Comparison of ENCODE assay signal across 10 cellular contexts in genomic region chr19:29576761-29577661, GRCh38. TPM values are rescaled to one million over a fixed set of nuclear protein-coding genes. Genes with fewer than 3 reads are reported as not detected.
DNase-seq lines count a peak whose midpoint lies in the region; ATAC-seq and TF ChIP-seq lines count a peak whose summit lies in the region.
"Had no signal": no experiment of that assay in that cellular context is flagged by ENCODE, and none has a peak within 500 bp of the region (broad histone marks: within the 10 kb centered on the region; RNA-seq: fewer than 3 reads in every experiment).

No MANE protein-coding gene starts in this region.

- POLR2A ChIA-PET in HEK293T (lab: Yijun Ruan, JAX), result no interaction called here

- peaks cover 0 to 5% (median 0%) of the 10 kb centered on the region in 11 experiments; a peak in 3 of 22 replicates for H3K9me3 ChIP-seq in BLaER1 treated with 17β-estradiol and CSF1 and Interleukin-3, amounts not matched to agents 10 nM and 100 nM (replicated peaks in 1 of 11)
- H3K9me3 ChIP-seq in psoas muscle, result no peaks in the 10 kb centered on the region
- H3K9me3 ChIP-seq: HAP-1 had no signal

- H3K4me1 ChIP-seq in BLaER1 treated with 17β-estradiol and CSF1 and Interleukin-3, amounts not matched to agents 10 nM and 100 nM, result peaks cover 9 to 32% (median 16%) of the 10 kb centered on the region in 10 experiments
- no peaks in the 10 kb centered on the region for H3K4me1 ChIP-seq in psoas muscle
- H3K4me1 ChIP-seq: HAP-1 had no signal

- no peaks in the 10 kb centered on the region for H3K36me3 ChIP-seq in BLaER1 treated with 17β-estradiol and CSF1 and Interleukin-3, amounts not matched to agents 10 nM and 100 nM
- H3K36me3 ChIP-seq in psoas muscle (ENCODE audit: insufficient read depth in 1 of 2, low read depth in 1 of 2), result no peaks in the 10 kb centered on the region
- H3K36me3 ChIP-seq: HAP-1 had no signal

- intact Hi-C loops in psoas muscle (cut with DNase I), result no loop called here

- DNase-seq in NB4 (ENCODE audit: low read depth), result peak; percentile 12
- peak; percentile 65 for DNase-seq in glomerular visceral epithelial cell (ENCODE audit: extremely low spot score)
- DNase-seq in NCI-H2029 treated with DMSO at 0.1 percent for 48 hours (lab: John Stamatoyannopoulos, UW), result no peak
- no peak for DNase-seq in cerebellar cortex (ENCODE audit: low spot score)
- DNase-seq in psoas muscle, result no peak
- DNase-seq in HEK293T (ENCODE audit: extremely low spot score), result no peak

- peak overlapping the region; percentile 38 to 88 (median 55) for H3K4me2 ChIP-seq in BLaER1 treated with 17β-estradiol and CSF1 and Interleukin-3, amounts not matched to agents 10 nM and 100 nM

- H3K27me3 ChIP-seq in BLaER1 treated with 17β-estradiol and CSF1 and Interleukin-3, amounts not matched to agents 10 nM and 100 nM, result peaks cover 0 to 10% (median 0%) of the 10 kb centered on the region in 11 experiments; a peak in 4 of 22 replicates
- peaks cover 0 to 53% (median 14%) of the 10 kb centered on the region in 3 donors for H3K27me3 ChIP-seq in psoas muscle (ENCODE audit: insufficient read depth in 3 of 3, low read length in 2 of 3)

- WGBS in psoas muscle, 3 donors, result 51 to 56% (median 52%) methylated on average over 15 to 16 of the region's 16 CpGs

- H4K20me1 ChIP-seq in BLaER1 treated with 17β-estradiol and CSF1 and Interleukin-3, amounts not matched to agents 10 nM and 100 nM, result peaks cover 0 to 6% (median 0%) of the 10 kb centered on the region in 11 experiments; a peak in 1 of 22 replicates

- TF ChIP-seq POLR2A in NB4 (IDR thresholded peaks at IDR 0.05; ENCODE audit: extremely low read depth, insufficient read length), result no peak

- CTCF ChIA-PET in HEK293T (lab: Yijun Ruan, JAX), result interaction anchor here (0.5 kb wide), 1 partner anchor 428 kb away, joined by 5 read pairs; no protein-coding TSS in a partner anchor

- TF ChIP-seq CTCF in NB4 (IDR thresholded peaks at IDR 0.05; ENCODE audit: low read depth, low read length), result no peak
- TF ChIP-seq CTCF in psoas muscle (IDR thresholded peaks at IDR 0.05), result no peak

- ATAC-seq in GM21360 (IDR thresholded peaks at IDR 0.05; ENCODE audit: unreplicated experiment), result peak; percentile 72
- ATAC-seq in psoas muscle, result no peak

- peak overlapping the region in 3 of 11 experiments; percentile 0 to 49 (median 26); a peak in 3 of 22 replicates for H3K27ac ChIP-seq in BLaER1 treated with 17β-estradiol and CSF1 and Interleukin-3, amounts not matched to agents 10 nM and 100 nM
- no peak overlapping the region for H3K27ac ChIP-seq in psoas muscle

- H3K9ac ChIP-seq in BLaER1 treated with 17β-estradiol and CSF1 and Interleukin-3, amounts not matched to agents 10 nM and 100 nM, result no peak overlapping the region

- H3K4me3 ChIP-seq in BLaER1 treated with 17β-estradiol and CSF1 and Interleukin-3, amounts not matched to agents 10 nM and 100 nM, result no peak overlapping the region
- no peak overlapping the region for H3K4me3 ChIP-seq in NB4 (ENCODE audit: low read depth, low read length)
- H3K4me3 ChIP-seq in psoas muscle, result no peak overlapping the region
- H3K4me3 ChIP-seq: HAP-1 had no signal

TF ChIP-seq in HEK293T, 16 proteins besides CTCF, POLR2A, EP300 and RAD21:
- TF ChIP-seq FOXM1 (IDR thresholded peaks at IDR 0.05; ENCODE audit: borderline replicate concordance), result no peak
- no peak for TF ChIP-seq ELF4 (IDR thresholded peaks at IDR 0.05)
- no peak for TF ChIP-seq PKNOX1 (IDR thresholded peaks at IDR 0.05)
- no peak for TF ChIP-seq LEF1 (IDR thresholded peaks at IDR 0.05; ENCODE audit: borderline replicate concordance)
- no peak for TF ChIP-seq HDGF (IDR thresholded peaks at IDR 0.05; ENCODE audit: borderline replicate concordance)
- TF ChIP-seq SUZ12 (IDR thresholded peaks at IDR 0.05), result no peak
TF ChIP-seq in HEK293T: peak in this region for 0.

RNA-seq across cellular contexts. Expression of gene POP4, which starts 29.1 kb away (rescaled TPM):
- 10 to 100 TPM; 45.3 to 70.3 (median 47.9) TPM for total RNA-seq in psoas muscle
- polyA plus RNA-seq in psoas muscle, result 100 to 1,000 TPM in 1 of 3 donors, 10 to 100 TPM in 2; 63.9 to 144 (median 97.3) TPM

RNA-seq across cellular contexts. Expression of gene VSTM2B, which starts 51.2 kb away (rescaled TPM):
- total RNA-seq in psoas muscle, result not detected
- polyA plus RNA-seq in psoas muscle, result not detected
- total RNA-seq: skeletal muscle tissue had no signal

Comparison
In these comparisons a context has a peak if more than half of its experiments do, and no peak if none do; other contexts are left out.
1. DNase-seq: peak in NB4 (single experiment) and glomerular visceral epithelial cell (single experiment); none in NCI-H2029 treated with DMSO at 0.1 percent for 48 hours (single experiment), cerebellar cortex (single experiment), psoas muscle (0 of 2) and HEK293T (single experiment).